In the genomic region with DNA sequence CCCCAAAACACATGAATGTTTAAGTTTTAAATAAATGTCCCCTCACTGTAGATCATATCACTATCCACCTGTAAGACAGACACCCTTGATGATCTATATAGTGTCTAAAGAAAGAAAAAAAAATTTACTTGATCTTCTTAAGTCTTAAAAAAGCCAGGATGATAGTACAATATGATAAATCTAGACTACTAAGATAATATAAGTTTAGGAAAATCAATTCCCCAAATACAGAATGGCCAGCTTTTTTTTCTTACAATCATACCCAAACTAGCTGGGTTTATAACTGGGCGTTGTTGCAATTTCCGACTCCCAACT, we compare ENCODE assay signal across 8 cellular contexts. TPM values are rescaled to one million over a fixed set of nuclear protein-coding genes. Genes with fewer than 3 reads are reported as not detected.
DNase-seq lines count a peak whose midpoint lies in the region; ATAC-seq, FAIRE-seq and TF ChIP-seq lines count a peak whose summit lies in the region.

No MANE protein-coding gene starts in this region.

- H3K36me3 ChIP-seq in SK-N-SH (replicated peaks in 1 of 2; ENCODE audit: control insufficient read depth in 1 of 2, insufficient read depth in 2 of 2, low read length in 1 of 2) (peaks cover 67 to 71% of the 10 kb centered on the region in 2 experiments), left lung (peaks cover 0 to 57% of the 10 kb centered on the region in 2 donors)

- peaks cover 100% of the 10 kb centered on the region for H3K79me2 ChIP-seq in SK-N-SH (ENCODE audit: insufficient read depth)

- no peak for TF ChIP-seq CTCF in SK-N-SH (IDR thresholded peaks at IDR 0.05)
- TF ChIP-seq CTCF in left lung (IDR thresholded peaks at IDR 0.05) = no peak

- H2AFZ ChIP-seq in SK-N-SH (ENCODE audit: low read depth) = no peak overlapping the region

- H4K20me1 ChIP-seq in SK-N-SH (ENCODE audit: insufficient read depth) = peaks cover 43% of the 10 kb centered on the region

- TF ChIP-seq POLR2A in H54 (IDR thresholded peaks at IDR 0.05; ENCODE audit: low read depth, low read length) = no peak

- H3K27ac ChIP-seq in SK-N-SH (ENCODE audit: low read depth in 2 of 2, low read length in 1 of 2) = peak overlapping the region; percentile 50 to 95
- peak overlapping the region; percentile 63 to 87 for H3K27ac ChIP-seq in left lung

- no peak; the same call in 2 of the 3 replicates for ATAC-seq in SK-N-SH treated with all-trans-retinoic acid at 6 μM for 48 hours
- ATAC-seq in activated naive CD4-positive, alpha-beta T cell treated with anti-CD3 and anti-CD28 coated beads, Interleukin-2, amount 50 U/mL, for 72 hours = peak; percentile 1 to 29
- ATAC-seq in left lung = peak; percentile 36
- no peak for ATAC-seq in GM18858 (IDR thresholded peaks at IDR 0.05; ENCODE audit: unreplicated experiment)

- H3F3A ChIP-seq in SK-N-SH (replicated peaks; ENCODE audit: insufficient read depth) = peaks cover 51% of the 10 kb centered on the region

- intact Hi-C loops in left lung (cut with DNase I) = loop anchor here in 1 of 2 donors (5.0 kb wide), 1 partner anchor 358 kb away; no protein-coding TSS in a partner anchor

- H3K9ac ChIP-seq in SK-N-SH = peak overlapping the region; percentile 60; the same call in 1 of the 2 replicates

- H3K27ac Mint-ChIP-seq in activated naive CD4-positive, alpha-beta T cell treated with anti-CD3 and anti-CD28 coated beads, Interleukin-2, amount 50 U/mL, for 72 hours = peak overlapping the region; percentile 95 to 98

- FAIRE-seq in H54 (lab: Jason Lieb, UNC) = no peak

- no peaks in the 10 kb centered on the region for H3K9me3 Mint-ChIP-seq in activated naive CD4-positive, alpha-beta T cell treated with anti-CD3 and anti-CD28 coated beads, Interleukin-2, amount 50 U/mL, for 72 hours

- peak overlapping the region; percentile 69 for H3K4me2 ChIP-seq in SK-N-SH

- CTCF ChIA-PET in SK-N-SH (lab: Yijun Ruan, JAX) = interaction anchor here (0.9 to 7.9 kb wide), 9 partner anchors 32 to 482 kb away, joined by 3 to 46 read pairs (median 4); no protein-coding TSS in a partner anchor

- peaks cover 46 to 82% of the 10 kb centered on the region in 2 donors for H3K36me3 Mint-ChIP-seq in activated naive CD4-positive, alpha-beta T cell treated with anti-CD3 and anti-CD28 coated beads, Interleukin-2, amount 50 U/mL, for 72 hours

- WGBS in SK-N-SH (ENCODE audit: low lambda C conversion rate) = 38% methylated on average over 2 of the region's 2 CpGs

- TF ChIP-seq RAD21 in SK-N-SH (IDR thresholded peaks at IDR 0.05; ENCODE audit: low read length) = no peak

- peaks cover 12 to 53% of the 10 kb centered on the region in 2 experiments for H3K4me1 ChIP-seq in SK-N-SH (ENCODE audit: control insufficient read depth in 1 of 2, insufficient read depth in 2 of 2, low read depth in 1 of 2, low read length in 1 of 2)
- H3K4me1 ChIP-seq in left lung = peaks cover 10 to 71% of the 10 kb centered on the region in 2 donors

- no peak for TF ChIP-seq EP300 in SK-N-SH (IDR thresholded peaks at IDR 0.05; ENCODE audit: borderline replicate concordance in 1 of 2, low read depth in 1 of 2, low read length in 1 of 2)

- H3K4me3 ChIP-seq in SK-N-SH (ENCODE audit: low read depth in 2 of 2, low read length in 1 of 2) (peak overlapping the region in 1 of 2 experiments; percentile 52; a peak in 2 of 4 replicates), left lung (peak overlapping the region in 1 of 2 donors; percentile 28)

- no peak for DNase-seq in SK-N-SH
- DNase-seq in activated naive CD4-positive, alpha-beta T cell treated with anti-CD3 and anti-CD28 coated beads, Interleukin-2, amount 50 U/mL, for 72 hours (ENCODE audit: low spot score in 2 of 2) = no peak
- peak in 1 of 2 donors; percentile 3 for DNase-seq in left lung
- peak; percentile 68 for DNase-seq in stromal cell of bone marrow (ENCODE audit: low read depth)
- no peak for DNase-seq in H54 (ENCODE audit: insufficient read length, low spot score)
- no peak for DNase-seq in NCI-H187 treated with DMSO at 0.1 percent for 48 hours (lab: John Stamatoyannopoulos, UW)

- H3K9me3 ChIP-seq in SK-N-SH = no peaks in the 10 kb centered on the region
- no peaks in the 10 kb centered on the region for H3K9me3 ChIP-seq in left lung

- H3K27me3 ChIP-seq in SK-N-SH (ENCODE audit: insufficient read depth) (no peaks in the 10 kb centered on the region), left lung (no peaks in the 10 kb centered on the region)

- POLR2A ChIA-PET in SK-N-SH (lab: Yijun Ruan, JAX) = no interaction called here

- no peaks in the 10 kb centered on the region for H3K9me2 ChIP-seq in SK-N-SH

TF ChIP-seq in SK-N-SH, 30 proteins besides CTCF, POLR2A, EP300 and RAD21:
- TF ChIP-seq, protein P1, sequence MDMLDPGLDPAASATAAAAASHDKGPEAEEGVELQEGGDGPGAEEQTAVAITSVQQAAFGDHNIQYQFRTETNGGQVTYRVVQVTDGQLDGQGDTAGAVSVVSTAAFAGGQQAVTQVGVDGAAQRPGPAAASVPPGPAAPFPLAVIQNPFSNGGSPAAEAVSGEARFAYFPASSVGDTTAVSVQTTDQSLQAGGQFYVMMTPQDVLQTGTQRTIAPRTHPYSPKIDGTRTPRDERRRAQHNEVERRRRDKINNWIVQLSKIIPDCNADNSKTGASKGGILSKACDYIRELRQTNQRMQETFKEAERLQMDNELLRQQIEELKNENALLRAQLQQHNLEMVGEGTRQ (IDR thresholded peaks at IDR 0.05; ENCODE audit: borderline replicate concordance, low read depth, low read length) = no peak
- TF ChIP-seq, protein P2, sequence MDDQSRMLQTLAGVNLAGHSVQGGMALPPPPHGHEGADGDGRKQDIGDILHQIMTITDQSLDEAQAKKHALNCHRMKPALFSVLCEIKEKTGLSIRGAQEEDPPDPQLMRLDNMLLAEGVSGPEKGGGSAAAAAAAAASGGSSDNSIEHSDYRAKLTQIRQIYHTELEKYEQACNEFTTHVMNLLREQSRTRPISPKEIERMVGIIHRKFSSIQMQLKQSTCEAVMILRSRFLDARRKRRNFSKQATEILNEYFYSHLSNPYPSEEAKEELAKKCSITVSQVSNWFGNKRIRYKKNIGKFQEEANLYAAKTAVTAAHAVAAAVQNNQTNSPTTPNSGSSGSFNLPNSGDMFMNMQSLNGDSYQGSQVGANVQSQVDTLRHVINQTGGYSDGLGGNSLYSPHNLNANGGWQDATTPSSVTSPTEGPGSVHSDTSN (IDR thresholded peaks at IDR 0.05) = no peak
- no peak for TF ChIP-seq ELF1 (IDR thresholded peaks at IDR 0.05)
TF ChIP-seq in SK-N-SH: peak in this region for 0.

TF ChIP-seq in SK-N-SH treated with all-trans-retinoic acid at 6 μM for 48 hours, 23 proteins besides CTCF, POLR2A, EP300 and RAD21 (continues in another document):
- no peak for TF ChIP-seq ARNTL (CRISPR knock-in tag; IDR thresholded peaks at IDR 0.05; ENCODE audit: borderline replicate concordance, low read depth)
- TF ChIP-seq GLIS3 (CRISPR knock-in tag; IDR thresholded peaks at IDR 0.05) = no peak
- no peak for TF ChIP-seq TOX (CRISPR knock-in tag; IDR thresholded peaks at IDR 0.05; ENCODE audit: borderline replicate concordance)
- TF ChIP-seq ESRRG (CRISPR knock-in tag; IDR thresholded peaks at IDR 0.05) = no peak
- TF ChIP-seq ZNF70 (CRISPR knock-in tag; IDR thresholded peaks at IDR 0.05) = no peak
- TF ChIP-seq OSR1 (CRISPR knock-in tag; IDR thresholded peaks at IDR 0.05) = no peak
- no peak for TF ChIP-seq TCF4 (CRISPR knock-in tag; IDR thresholded peaks at IDR 0.05; ENCODE audit: borderline replicate concordance)
- TF ChIP-seq, protein P3, sequence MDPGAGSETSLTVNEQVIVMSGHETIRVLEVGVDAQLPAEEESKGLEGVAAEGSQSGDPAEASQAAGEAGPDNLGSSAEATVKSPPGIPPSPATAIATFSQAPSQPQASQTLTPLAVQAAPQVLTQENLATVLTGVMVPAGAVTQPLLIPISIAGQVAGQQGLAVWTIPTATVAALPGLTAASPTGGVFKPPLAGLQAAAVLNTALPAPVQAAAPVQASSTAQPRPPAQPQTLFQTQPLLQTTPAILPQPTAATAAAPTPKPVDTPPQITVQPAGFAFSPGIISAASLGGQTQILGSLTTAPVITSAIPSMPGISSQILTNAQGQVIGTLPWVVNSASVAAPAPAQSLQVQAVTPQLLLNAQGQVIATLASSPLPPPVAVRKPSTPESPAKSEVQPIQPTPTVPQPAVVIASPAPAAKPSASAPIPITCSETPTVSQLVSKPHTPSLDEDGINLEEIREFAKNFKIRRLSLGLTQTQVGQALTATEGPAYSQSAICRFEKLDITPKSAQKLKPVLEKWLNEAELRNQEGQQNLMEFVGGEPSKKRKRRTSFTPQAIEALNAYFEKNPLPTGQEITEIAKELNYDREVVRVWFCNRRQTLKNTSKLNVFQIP (CRISPR knock-in tag; IDR thresholded peaks at IDR 0.05; ENCODE audit: borderline replicate concordance, low read depth) = no peak
- no peak for TF ChIP-seq ZFP30 (CRISPR knock-in tag; IDR thresholded peaks at IDR 0.05)
- no peak for TF ChIP-seq CSDC2 (CRISPR knock-in tag; IDR thresholded peaks at IDR 0.05)
- no peak for TF ChIP-seq ZC3H10 (CRISPR knock-in tag; IDR thresholded peaks at IDR 0.05)
- TF ChIP-seq, protein P4, sequence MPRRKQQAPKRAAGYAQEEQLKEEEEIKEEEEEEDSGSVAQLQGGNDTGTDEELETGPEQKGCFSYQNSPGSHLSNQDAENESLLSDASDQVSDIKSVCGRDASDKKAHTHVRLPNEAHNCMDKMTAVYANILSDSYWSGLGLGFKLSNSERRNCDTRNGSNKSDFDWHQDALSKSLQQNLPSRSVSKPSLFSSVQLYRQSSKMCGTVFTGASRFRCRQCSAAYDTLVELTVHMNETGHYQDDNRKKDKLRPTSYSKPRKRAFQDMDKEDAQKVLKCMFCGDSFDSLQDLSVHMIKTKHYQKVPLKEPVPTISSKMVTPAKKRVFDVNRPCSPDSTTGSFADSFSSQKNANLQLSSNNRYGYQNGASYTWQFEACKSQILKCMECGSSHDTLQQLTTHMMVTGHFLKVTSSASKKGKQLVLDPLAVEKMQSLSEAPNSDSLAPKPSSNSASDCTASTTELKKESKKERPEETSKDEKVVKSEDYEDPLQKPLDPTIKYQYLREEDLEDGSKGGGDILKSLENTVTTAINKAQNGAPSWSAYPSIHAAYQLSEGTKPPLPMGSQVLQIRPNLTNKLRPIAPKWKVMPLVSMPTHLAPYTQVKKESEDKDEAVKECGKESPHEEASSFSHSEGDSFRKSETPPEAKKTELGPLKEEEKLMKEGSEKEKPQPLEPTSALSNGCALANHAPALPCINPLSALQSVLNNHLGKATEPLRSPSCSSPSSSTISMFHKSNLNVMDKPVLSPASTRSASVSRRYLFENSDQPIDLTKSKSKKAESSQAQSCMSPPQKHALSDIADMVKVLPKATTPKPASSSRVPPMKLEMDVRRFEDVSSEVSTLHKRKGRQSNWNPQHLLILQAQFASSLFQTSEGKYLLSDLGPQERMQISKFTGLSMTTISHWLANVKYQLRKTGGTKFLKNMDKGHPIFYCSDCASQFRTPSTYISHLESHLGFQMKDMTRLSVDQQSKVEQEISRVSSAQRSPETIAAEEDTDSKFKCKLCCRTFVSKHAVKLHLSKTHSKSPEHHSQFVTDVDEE (CRISPR knock-in tag; IDR thresholded peaks at IDR 0.05) = no peak

RNA-seq across cellular contexts. Expression of a gene that starts 14.4 kb away (rescaled TPM):
- 6.9 and 7.1 TPM in 2 replicates for polyA plus RNA-seq in SK-N-SH (2012; rRNA removed)
- polyA plus RNA-seq in SK-N-SH (2012; cell fraction: cytosol; rRNA removed) = 7.6 and 8.5 TPM in 2 replicates
- 13.4 and 14.5 TPM in 2 replicates for polyA plus RNA-seq in SK-N-SH (2012; cell fraction: nucleus; rRNA removed)
- 10 to 100 TPM; 58.6 to 62.0 TPM for total RNA-seq in activated naive CD4-positive, alpha-beta T cell treated with anti-CD3 and anti-CD28 coated beads, Interleukin-2, amount 50 U/mL, for 72 hours
- 10 to 100 TPM; 23.6 to 35.4 TPM for total RNA-seq in left lung

Comparison
In these comparisons a context has a peak if more than half of its experiments do, and no peak if none do; other contexts are left out.
1. ATAC-seq: peak in activated naive CD4-positive, alpha-beta T cell treated with anti-CD3 and anti-CD28 coated beads, Interleukin-2, amount 50 U/mL, for 72 hours (2 of 2) and left lung (single experiment); none in SK-N-SH treated with all-trans-retinoic acid at 6 μM for 48 hours (single experiment) and GM18858 (single experiment).